29 cellular contexts compared by ENCODE assay signal in genomic region chr16:9226924-9227323, GRCh38.
"Had no signal": no experiment of that assay in that cellular context is flagged by ENCODE, and none has a peak within 500 bp of the region (broad histone marks: within the 10 kb centered on the region; RNA-seq: fewer than 3 reads in every experiment).

No MANE protein-coding gene starts in this region.

- H3K4me3 Mint-ChIP-seq: dendritic cell treated with granulocyte-macrophage colony-stimulating factor and Interleukin-4, amounts not matched to agents 40 ng/mL and 50 ng/mL, for 4 days; effector memory CD8-positive, alpha-beta T cell; endodermal cell had no signal

- H3K4me1 ChIP-seq: colonic mucosa, esophagus muscularis mucosa, foreskin keratinocyte, gastrocnemius medialis, gastroesophageal sphincter, heart left ventricle, heart right ventricle had no signal

- H3K36me3 ChIP-seq: colonic mucosa, esophagus muscularis mucosa, gastrocnemius medialis, gastroesophageal sphincter, heart left ventricle, heart right ventricle had no signal

- H2AFZ ChIP-seq: hepatocyte had no signal

- H3K27ac ChIP-seq: colonic mucosa, coronary artery, dorsolateral prefrontal cortex, epithelial cell of prostate, esophagus muscularis mucosa, foreskin keratinocyte, gastrocnemius medialis, gastroesophageal sphincter, heart left ventricle, heart right ventricle, hepatocyte had no signal

- H3K4me2 ChIP-seq: hepatocyte had no signal

- FAIRE-seq: colon, endometrium, endothelial cell of umbilical vein, frontal cortex had no signal

- H3K27me3 ChIP-seq: colonic mucosa, dorsolateral prefrontal cortex, foreskin keratinocyte, gastrocnemius medialis, gastroesophageal sphincter, heart left ventricle, hepatocyte had no signal

- H3K27ac Mint-ChIP-seq: dendritic cell treated with granulocyte-macrophage colony-stimulating factor and Interleukin-4, amounts not matched to agents 40 ng/mL and 50 ng/mL, for 4 days; effector memory CD8-positive, alpha-beta T cell; endodermal cell had no signal

- DNase-seq: colonic mucosa; cortex of kidney; dermis blood vessel endothelial cell; dorsolateral prefrontal cortex; effector CD4-positive, alpha-beta T cell; effector CD8-positive, alpha-beta T cell; effector memory CD4-positive, alpha-beta T cell; effector memory CD8-positive, alpha-beta T cell; endodermal cell; erythroblast; foreskin fibroblast; foreskin keratinocyte; foreskin melanocyte; gastrocnemius medialis; glutamatergic neuron; head of caudate nucleus; heart left ventricle; heart right ventricle had no signal

- H3K4me3 ChIP-seq: colonic mucosa, coronary artery, dorsolateral prefrontal cortex, esophagus muscularis mucosa, gastrocnemius medialis, gastroesophageal sphincter, heart left ventricle, heart right ventricle, hepatocyte had no signal

- H3K9me3 ChIP-seq: colonic mucosa, gastrocnemius medialis had no signal

- H3K79me2 ChIP-seq: hepatocyte had no signal

- H3K9me3 Mint-ChIP-seq: dendritic cell treated with granulocyte-macrophage colony-stimulating factor and Interleukin-4, amounts not matched to agents 40 ng/mL and 50 ng/mL, for 4 days; endodermal cell had no signal

- ATAC-seq: effector memory CD8-positive, alpha-beta T cell; esophagus mucosa; foreskin keratinocyte; gastrocnemius medialis; gastroesophageal sphincter; heart left ventricle; heart right ventricle had no signal
